In genomic region chr9:128704356-128704670, GRCh38 we compare ENCODE assay signal across 15 cellular contexts. TPM values are rescaled to one million over a fixed set of nuclear protein-coding genes. Genes with fewer than 3 reads are reported as not detected.
DNase-seq lines count a peak whose midpoint lies in the region; ATAC-seq and TF ChIP-seq lines count a peak whose summit lies in the region.
"Had no signal": no experiment of that assay in that cellular context is flagged by ENCODE, and none has a peak within 500 bp of the region (broad histone marks: within the 10 kb centered on the region; RNA-seq: fewer than 3 reads in every experiment).

No MANE protein-coding gene starts in this region.

- H3K27me3 ChIP-seq in right cardiac atrium (ENCODE audit: control insufficient read depth, insufficient read depth) (no peaks in the 10 kb centered on the region), spleen (replicated peaks in 1 of 7) (peaks cover 0 to 5% (median 0%) of the 10 kb centered on the region in 7 donors)
- H3K27me3 ChIP-seq: MG63, transverse colon had no signal

- POLR2A ChIA-PET in activated CD8-positive, alpha-beta T cell treated with anti-CD3 and anti-CD28 coated beads, Interleukin-2, amount 10 ng/mL, durations not matched to agents 7 days and 5 days (lab: Charles Lee), result no interaction called here
- POLR2A ChIA-PET in activated CD8-positive, alpha-beta T cell treated with anti-CD3 and anti-CD28 coated beads for 36 hours (lab: Charles Lee), result interaction anchor here (1.1 to 1.2 kb wide), 2 partner anchors 12 to 22 kb away, joined by 3 to 4 read pairs; no protein-coding TSS in a partner anchor
- POLR2A ChIA-PET in RWPE1 (lab: Yijun Ruan, JAX; ENCODE audit: low non-redundant PET), result no interaction called here

- CTCF ChIA-PET in activated CD8-positive, alpha-beta T cell treated with anti-CD3 and anti-CD28 coated beads, Interleukin-2, amount 10 ng/mL, durations not matched to agents 7 days and 5 days (lab: Charles Lee), result no interaction called here
- CTCF ChIA-PET in activated CD8-positive, alpha-beta T cell treated with anti-CD3 and anti-CD28 coated beads for 36 hours (lab: Charles Lee), result interaction anchor here (1.4 to 1.9 kb wide), 2 partner anchors 20 to 84 kb away, joined by 3 to 4 read pairs; partner anchors contain the start of gene ZDHHC12
- CTCF ChIA-PET in RWPE1 (lab: Yijun Ruan, JAX), result interaction anchor here (0.6 to 0.9 kb wide), 4 partner anchors 10 to 770 kb away, joined by 3 to 6 read pairs (median 4); no protein-coding TSS in a partner anchor

- no peak for ATAC-seq in activated CD8-positive, alpha-beta T cell treated with anti-CD3 and anti-CD28 coated beads, Interleukin-2, amount 10 ng/mL, durations not matched to agents 7 days and 5 days
- ATAC-seq in activated CD8-positive, alpha-beta T cell treated with anti-CD3 and anti-CD28 coated beads for 36 hours, result no peak
- ATAC-seq in right cardiac atrium, result no peak
- ATAC-seq in HG02870 (IDR thresholded peaks at IDR 0.05; ENCODE audit: unreplicated experiment), result no peak
- no peak for ATAC-seq in HG03039 (IDR thresholded peaks at IDR 0.05; ENCODE audit: unreplicated experiment)
- no peak for ATAC-seq in GM21423 (IDR thresholded peaks at IDR 0.05; ENCODE audit: unreplicated experiment)
- ATAC-seq: SK-N-SH treated with all-trans-retinoic acid at 6 μM for 48 hours had no signal

- peaks cover 14% of the 10 kb centered on the region for H3K4me1 Mint-ChIP-seq in activated CD8-positive, alpha-beta T cell treated with anti-CD3 and anti-CD28 coated beads, Interleukin-2, amount 10 ng/mL, durations not matched to agents 7 days and 5 days (ENCODE audit: low read depth)
- peaks cover 13% of the 10 kb centered on the region for H3K4me1 Mint-ChIP-seq in activated CD8-positive, alpha-beta T cell treated with anti-CD3 and anti-CD28 coated beads for 36 hours (ENCODE audit: low read depth)

- TF ChIP-seq CTCF in activated CD8-positive, alpha-beta T cell treated with anti-CD3 and anti-CD28 coated beads for 36 hours (IDR thresholded peaks at IDR 0.05), result no peak
- TF ChIP-seq CTCF in RWPE1 (conservative IDR thresholded peaks at IDR 0.05; ENCODE audit: low read depth), result no peak
- no peak for TF ChIP-seq CTCF in spleen (IDR thresholded peaks at IDR 0.05 in 8 of 11, conservative IDR thresholded peaks at IDR 0.05 in 3 of 11)

- H3K27me3 Mint-ChIP-seq in activated CD8-positive, alpha-beta T cell treated with anti-CD3 and anti-CD28 coated beads, Interleukin-2, amount 10 ng/mL, durations not matched to agents 7 days and 5 days (ENCODE audit: low read depth), result no peaks in the 10 kb centered on the region
- H3K27me3 Mint-ChIP-seq in activated CD8-positive, alpha-beta T cell treated with anti-CD3 and anti-CD28 coated beads for 36 hours, result no peaks in the 10 kb centered on the region

- no peak overlapping the region for H3K27ac Mint-ChIP-seq in activated CD8-positive, alpha-beta T cell treated with anti-CD3 and anti-CD28 coated beads, Interleukin-2, amount 10 ng/mL, durations not matched to agents 7 days and 5 days
- no peak overlapping the region for H3K27ac Mint-ChIP-seq in activated CD8-positive, alpha-beta T cell treated with anti-CD3 and anti-CD28 coated beads for 36 hours

- H3K36me3 ChIP-seq in spleen, result peaks cover 0 to 27% (median 0%) of the 10 kb centered on the region in 6 donors
- H3K36me3 ChIP-seq: MG63, transverse colon had no signal

- H3K4me1 ChIP-seq in right cardiac atrium (ENCODE audit: control insufficient read depth, insufficient read depth, low read length) (no peaks in the 10 kb centered on the region), spleen (peaks cover 3 to 34% (median 22%) of the 10 kb centered on the region in 6 donors)

- H3K9me3 ChIP-seq in right cardiac atrium (ENCODE audit: control insufficient read depth, low read length) (no peaks in the 10 kb centered on the region), spleen (no peaks in the 10 kb centered on the region)
- H3K9me3 ChIP-seq: MG63, transverse colon had no signal

- H3K4me3 ChIP-seq in right cardiac atrium (ENCODE audit: low read length) (no peak overlapping the region), spleen (peak overlapping the region in 2 of 8 donors; percentile 82 to 94)
- H3K4me3 ChIP-seq: MG63 had no signal

- H3K36me3 Mint-ChIP-seq in activated CD8-positive, alpha-beta T cell treated with anti-CD3 and anti-CD28 coated beads, Interleukin-2, amount 10 ng/mL, durations not matched to agents 7 days and 5 days (ENCODE audit: low read depth), result peaks cover 2% of the 10 kb centered on the region
- H3K36me3 Mint-ChIP-seq in activated CD8-positive, alpha-beta T cell treated with anti-CD3 and anti-CD28 coated beads for 36 hours (ENCODE audit: low read depth), result no peaks in the 10 kb centered on the region

- 86% methylated on average over 5 of the region's 5 CpGs for WGBS in right cardiac atrium
- WGBS in spleen, 5 donors, result 74 to 98% (median 84%) methylated on average over 1 to 5 of the region's 5 CpGs

- H3K9me3 Mint-ChIP-seq in activated CD8-positive, alpha-beta T cell treated with anti-CD3 and anti-CD28 coated beads, Interleukin-2, amount 10 ng/mL, durations not matched to agents 7 days and 5 days (ENCODE audit: insufficient read depth), result no peaks in the 10 kb centered on the region
- H3K9me3 Mint-ChIP-seq in activated CD8-positive, alpha-beta T cell treated with anti-CD3 and anti-CD28 coated beads for 36 hours, result no peaks in the 10 kb centered on the region

- intact Hi-C loops in activated CD8-positive, alpha-beta T cell treated with anti-CD3 and anti-CD28 coated beads for 36 hours (cut with micrococcal nuclease), result no loop called here
- intact Hi-C loops in right cardiac atrium (cut with DNase I), result no loop called here
- intact Hi-C loops in spleen (cut with DNase I; ENCODE audit: low total_unique reads), result no loop called here

- H3K4me3 Mint-ChIP-seq in activated CD8-positive, alpha-beta T cell treated with anti-CD3 and anti-CD28 coated beads, Interleukin-2, amount 10 ng/mL, durations not matched to agents 7 days and 5 days, result peak overlapping the region; percentile 22
- H3K4me3 Mint-ChIP-seq in activated CD8-positive, alpha-beta T cell treated with anti-CD3 and anti-CD28 coated beads for 36 hours, result no peak overlapping the region

- no peak for TF ChIP-seq POLR2A in spleen (IDR thresholded peaks at IDR 0.05)

- no peak for DNase-seq in activated CD8-positive, alpha-beta T cell treated with anti-CD3 and anti-CD28 coated beads, Interleukin-2, amount 10 ng/mL, durations not matched to agents 7 days and 5 days
- no peak for DNase-seq in activated CD8-positive, alpha-beta T cell treated with anti-CD3 and anti-CD28 coated beads for 36 hours
- DNase-seq in RWPE1 (ENCODE audit: low spot score) (no peak), right cardiac atrium (no peak), spleen (no peak)
- DNase-seq: activated CD4-positive, CD25-positive, alpha-beta regulatory T cell treated with anti-CD3 and anti-CD28 coated beads, Interleukin-2, amount 50 U/mL, for 72 hours; activated effector memory CD4-positive, alpha-beta T cell treated with anti-CD3 and anti-CD28 coated beads, Interleukin-2, amount 50 U/mL, for 16 hours; DMS79 treated with DMSO at 0.1 percent for 48 hours; MG63; NCI-H2171; transverse colon had no signal

- peak overlapping the region; percentile 81 for H3K27ac ChIP-seq in RWPE1
- H3K27ac ChIP-seq in right cardiac atrium (ENCODE audit: low read length), result peak overlapping the region; percentile 32
- H3K27ac ChIP-seq in spleen, result peak overlapping the region in 6 of 8 donors; percentile 55 to 87 (median 82)

RNA-seq across cellular contexts. Expression of gene PKN3, which starts 2.0 kb away (rescaled TPM):
- 1 to 10 TPM; 7.6 to 8.0 TPM for total RNA-seq in activated CD8-positive, alpha-beta T cell treated with anti-CD3 and anti-CD28 coated beads, Interleukin-2, amount 10 ng/mL, durations not matched to agents 7 days and 5 days
- total RNA-seq in activated CD8-positive, alpha-beta T cell treated with anti-CD3 and anti-CD28 coated beads for 36 hours, result 10 to 100 TPM in 1 of 2 experiments, 1 to 10 TPM in 1; 9.3 to 10.7 TPM
- total RNA-seq in right cardiac atrium (1 to 10 TPM; 4.7 to 8.7 (median 7.4) TPM), spleen (10 to 100 TPM in 4 of 7 donors, 1 to 10 TPM in 3; 5.6 to 18.5 (median 10.0) TPM)
- polyA plus RNA-seq in right cardiac atrium (6.5 TPM), spleen (10 to 100 TPM in 1 of 3 donors, 1 to 10 TPM in 2; 4.1 to 15.1 (median 9.5) TPM)

RNA-seq across cellular contexts. Expression of gene SET, which starts 15.3 kb away (rescaled TPM):
- 100 to 1,000 TPM; 574 to 607 TPM for total RNA-seq in activated CD8-positive, alpha-beta T cell treated with anti-CD3 and anti-CD28 coated beads, Interleukin-2, amount 10 ng/mL, durations not matched to agents 7 days and 5 days
- total RNA-seq in activated CD8-positive, alpha-beta T cell treated with anti-CD3 and anti-CD28 coated beads for 36 hours, result 100 to 1,000 TPM; 749 to 755 TPM
- total RNA-seq in right cardiac atrium (100 to 1,000 TPM; 180 to 210 (median 191) TPM), spleen (100 to 1,000 TPM; 140 to 251 (median 216) TPM)
- polyA plus RNA-seq in right cardiac atrium (86.1 TPM), spleen (100 to 1,000 TPM; 127 to 159 (median 158) TPM)

RNA-seq across cellular contexts. Expression of gene ZDHHC12, which starts 19.6 kb away (rescaled TPM):
- 10 to 100 TPM; 80.4 to 88.4 TPM for total RNA-seq in activated CD8-positive, alpha-beta T cell treated with anti-CD3 and anti-CD28 coated beads, Interleukin-2, amount 10 ng/mL, durations not matched to agents 7 days and 5 days
- total RNA-seq in activated CD8-positive, alpha-beta T cell treated with anti-CD3 and anti-CD28 coated beads for 36 hours, result 10 to 100 TPM; 44.9 to 48.7 TPM
- total RNA-seq in right cardiac atrium (10 to 100 TPM in 1 of 4 donors, 1 to 10 TPM in 3; 8.3 to 11.5 (median 9.4) TPM), spleen (10 to 100 TPM; 21.5 to 73.4 (median 24.4) TPM)
- polyA plus RNA-seq in right cardiac atrium (13.1 TPM), spleen (10 to 100 TPM; 31.7 to 51.0 (median 41.5) TPM)

RNA-seq across cellular contexts. Expression of gene DYNC2I2, which starts 47.7 kb away (rescaled TPM):
- total RNA-seq in activated CD8-positive, alpha-beta T cell treated with anti-CD3 and anti-CD28 coated beads, Interleukin-2, amount 10 ng/mL, durations not matched to agents 7 days and 5 days, result 10 to 100 TPM; 68.9 to 76.3 TPM
- 10 to 100 TPM; 24.3 to 25.6 TPM for total RNA-seq in activated CD8-positive, alpha-beta T cell treated with anti-CD3 and anti-CD28 coated beads for 36 hours
- 10 to 100 TPM; 13.5 to 25.6 (median 18.5) TPM for total RNA-seq in right cardiac atrium
- 30.2 TPM for polyA plus RNA-seq in right cardiac atrium
- 10 to 100 TPM; 19.0 to 38.0 (median 25.8) TPM for total RNA-seq in spleen
- polyA plus RNA-seq in spleen, result 10 to 100 TPM; 40.6 to 61.6 (median 53.8) TPM

Comparison
In these comparisons a context has a peak if more than half of its experiments do, and no peak if none do; other contexts are left out.
1. H3K27ac ChIP-seq: peak in every context shown above with its lines; median percentile 82 in spleen; 81 in RWPE1; 32 in right cardiac atrium.